In the genomic region with DNA sequence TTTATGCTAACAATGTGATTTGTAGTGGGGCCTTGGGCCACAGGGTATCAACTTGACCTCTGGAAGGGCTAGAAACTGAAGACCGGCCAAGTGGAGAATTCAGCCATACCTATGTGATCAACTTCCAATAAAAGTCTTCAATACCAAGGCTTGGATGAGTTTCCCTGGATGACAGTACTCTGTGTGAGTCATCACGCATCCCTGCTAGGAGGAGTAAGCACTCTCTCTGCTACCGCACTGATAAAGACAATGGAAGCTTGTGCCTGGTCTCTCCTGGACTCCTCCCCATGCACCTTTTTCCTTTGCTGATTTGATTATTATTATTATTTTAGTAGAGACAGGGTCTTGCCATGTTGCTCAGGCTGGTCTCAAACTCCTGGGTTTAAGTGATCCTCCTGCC, we compare ENCODE assay signal across 16 cellular contexts. TPM values are rescaled to one million over a fixed set of nuclear protein-coding genes. Genes with fewer than 3 reads are reported as not detected.
DNase-seq lines count a peak whose midpoint lies in the region; ATAC-seq and TF ChIP-seq lines count a peak whose summit lies in the region.
"Had no signal": no experiment of that assay in that cellular context is flagged by ENCODE, and none has a peak within 500 bp of the region (broad histone marks: within the 10 kb centered on the region; RNA-seq: fewer than 3 reads in every experiment).

No MANE protein-coding gene starts in this region.

- no peaks in the 10 kb centered on the region for H3K36me3 ChIP-seq in GM23248 (ENCODE audit: low read depth)

- no peaks in the 10 kb centered on the region for H3K79me2 ChIP-seq in GM23248 (ENCODE audit: insufficient read depth)

- DNase-seq in GM23248 (peak; percentile 17), amniotic epithelial cell (ENCODE audit: low read depth) (peak; percentile 4), fibroblast of mammary gland (ENCODE audit: low read depth) (peak; percentile 21), kidney tubule cell (ENCODE audit: low spot score) (peak; percentile 11), NOMO-1 treated with DMSO at 0.1 percent for 48 hours (lab: John Stamatoyannopoulos, UW; ENCODE audit: unreplicated experiment) (no peak), AML-193 (lab: John Stamatoyannopoulos, UW) (no peak), DMS53 treated with DMSO at 0.1 percent for 48 hours (lab: John Stamatoyannopoulos, UW; ENCODE audit: unreplicated experiment) (no peak)
- DNase-seq: ACHN; C1 segment of cervical spinal cord; Calu3; CD4-positive, alpha-beta T cell; DMS 273 treated with DMSO at 0.1 percent for 48 hours; DMS79; H7 had no signal

- 52 to 60% methylated on average over 3 of the region's 3 CpGs for WGBS in GM23248 (ENCODE audit: low coverage in 1 of 2, low lambda C conversion rate in 2 of 2, missing lambda C conversion rate in 2 of 2), 2 experiments

- no peak overlapping the region for H3K4me2 ChIP-seq in GM23248 (ENCODE audit: unreplicated experiment)
- H3K4me2 ChIP-seq: GM23338 had no signal

- in situ Hi-C loops in GM23248 (cut with MboI) = no loop called here

- ATAC-seq in HG03378 (IDR thresholded peaks at IDR 0.05; ENCODE audit: unreplicated experiment) = no peak
- ATAC-seq: GM23338 had no signal

- no peak overlapping the region for H3K9ac ChIP-seq in GM23248

- H3K9me2 ChIP-seq in GM23248 (ENCODE audit: insufficient read depth) = no peaks in the 10 kb centered on the region

- H3K4me1 ChIP-seq in GM23248 (ENCODE audit: insufficient read depth) = no peaks in the 10 kb centered on the region

- H3K27me3 ChIP-seq in GM23248 (replicated peaks; ENCODE audit: insufficient read depth) = no peaks in the 10 kb centered on the region; the same call in none of the 2 replicates

- H3K9me3 ChIP-seq in GM23248 (ENCODE audit: low read depth) = no peaks in the 10 kb centered on the region

- TF ChIP-seq CTCF in fibroblast of mammary gland (conservative IDR thresholded peaks at IDR 0.05; ENCODE audit: control insufficient read depth, insufficient read depth, low read depth, low read length) = no peak

- no peaks in the 10 kb centered on the region for H3F3A ChIP-seq in GM23248 (ENCODE audit: insufficient read depth)

- H4K20me1 ChIP-seq in GM23248 (ENCODE audit: insufficient read depth) = no peaks in the 10 kb centered on the region

- H3K4me3 ChIP-seq in GM23248 (no peak overlapping the region), fibroblast of mammary gland (ENCODE audit: control insufficient read depth, low read depth, low read length) (no peak overlapping the region)
- H3K4me3 ChIP-seq: GM23338 had no signal

- H3K27ac ChIP-seq in GM23248 = no peak overlapping the region

- no peak overlapping the region for H2AFZ ChIP-seq in GM23248
- H2AFZ ChIP-seq: GM23338 had no signal

RNA-seq across cellular contexts. Expression of a gene that starts 58.1 kb away (rescaled TPM):
- 5.6 and 8.8 TPM in 2 replicates for total RNA-seq in GM23248 (2014; rRNA removed; shearing (Covaris generic))
- 6.6 and 9.4 TPM in 2 replicates for polyA plus RNA-seq in GM23248 (2016; fragmentation: Nextera tagmentation; extraction: Ambion mirVana)

Comparison
In these comparisons a context has a peak if more than half of its experiments do, and no peak if none do; other contexts are left out.
1. DNase-seq: peak in GM23248 (single experiment), amniotic epithelial cell (single experiment), fibroblast of mammary gland (single experiment) and kidney tubule cell (single experiment); none in NOMO-1 treated with DMSO at 0.1 percent for 48 hours (single experiment), AML-193 (0 of 2) and DMS53 treated with DMSO at 0.1 percent for 48 hours (single experiment).